In the genomic region with DNA sequence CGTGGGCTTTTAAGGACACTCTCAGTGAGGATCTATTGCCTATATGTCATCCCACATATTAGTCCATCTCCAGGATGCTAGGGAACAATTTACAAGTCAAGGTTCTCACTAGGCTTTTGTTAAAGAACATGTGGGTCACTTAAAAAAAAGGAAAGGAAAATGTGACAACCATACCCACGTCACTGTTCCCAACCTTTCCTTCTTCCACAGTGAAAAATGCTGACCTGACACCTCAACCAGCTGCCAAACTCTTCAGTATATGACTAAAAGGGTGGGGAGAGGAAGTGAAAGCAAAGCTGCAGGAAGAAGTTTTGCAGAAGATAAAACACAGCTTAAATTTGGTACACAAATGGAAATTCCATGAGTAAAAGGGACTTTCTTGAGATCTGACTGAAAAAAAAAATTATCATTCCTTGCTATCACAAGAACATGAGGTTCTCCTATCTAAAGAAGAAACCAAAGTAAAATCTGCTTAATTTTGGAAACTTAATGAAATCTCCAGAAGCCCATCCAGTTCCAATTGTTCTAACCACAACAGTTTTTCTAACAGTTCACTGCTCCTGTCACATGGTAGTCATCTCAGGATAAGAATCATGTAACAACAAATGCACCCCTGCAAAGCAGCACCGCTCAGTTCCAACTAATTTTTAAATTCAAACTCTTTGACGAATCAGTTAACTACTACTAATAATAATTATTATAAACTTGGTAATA, we compare ENCODE assay signal across 9 cellular contexts.
DNase-seq lines count a peak whose midpoint lies in the region; ATAC-seq, FAIRE-seq and TF ChIP-seq lines count a peak whose summit lies in the region.
"Had no signal": no experiment of that assay in that cellular context is flagged by ENCODE, and none has a peak within 500 bp of the region (broad histone marks: within the 10 kb centered on the region; RNA-seq: fewer than 3 reads in every experiment).

No MANE protein-coding gene starts in this region.

- CTCF ChIA-PET in K562 (lab: Yijun Ruan, JAX; ENCODE audit: low intra/inter-chr PET ratio), result interaction anchor here (3.6 kb wide), 2 partner anchors 309 to 356 kb away, joined by 22 to 36 read pairs; no protein-coding TSS in a partner anchor

- TF ChIP-seq EP300 in K562 (IDR thresholded peaks at IDR 0.05; ENCODE audit: low read length), result no peak

- no peak overlapping the region for H3K9ac ChIP-seq in K562 (ENCODE audit: insufficient read depth in 1 of 2, low read depth in 2 of 2, low read length in 2 of 2)

- BruUV-seq in K562 (replicated peaks; lab: Mats Ljungman, UMichigan), result no TSS peak

- H3K36me3 ChIP-seq in K562 (ENCODE audit: control insufficient read depth, insufficient read depth, low read length) (no peaks in the 10 kb centered on the region), right lobe of liver (no peaks in the 10 kb centered on the region), upper lobe of right lung (no peaks in the 10 kb centered on the region)

- H3K79me2 ChIP-seq in K562 (ENCODE audit: control insufficient read depth, insufficient read depth, low read length), result no peaks in the 10 kb centered on the region

- in situ Hi-C loops in K562 (cut with MboI), result no loop called here

- H2AFZ ChIP-seq in K562 (ENCODE audit: low read depth, low read length), result no peak overlapping the region

- H3K9me1 ChIP-seq in K562 (ENCODE audit: control insufficient read depth, insufficient read depth, low read length), result no peaks in the 10 kb centered on the region

- H3K4me3 ChIP-seq in K562 (no peak overlapping the region), right lobe of liver (no peak overlapping the region), upper lobe of right lung (no peak overlapping the region)

- H3K27ac ChIP-seq in K562 (ENCODE audit: extremely low read depth, low read depth, low read length) (no peak overlapping the region), right lobe of liver (peak overlapping the region; percentile 35 to 67 (median 49)), upper lobe of right lung (peak overlapping the region; percentile 63)

- TF ChIP-seq CTCF in K562 (IDR thresholded peaks at IDR 0.05 in 2 of 3, conservative IDR thresholded peaks at IDR 0.05 in 1 of 3; ENCODE audit: insufficient read depth in 2 of 3, low read depth in 1 of 3, low read length in 3 of 3) (no peak), right lobe of liver (IDR thresholded peaks at IDR 0.05) (no peak), upper lobe of right lung (IDR thresholded peaks at IDR 0.05) (no peak)

- FAIRE-seq in K562 (lab: Jason Lieb, UNC), result peak; percentile 26

- H3K4me1 ChIP-seq in K562 (replicated peaks in 1 of 2; ENCODE audit: control insufficient read depth in 2 of 2, insufficient read depth in 2 of 2, low read length in 2 of 2) (peaks cover 0 to 25% of the 10 kb centered on the region in 2 experiments; a peak in 3 of 5 replicates), right lobe of liver (peaks cover 0 to 6% (median 0%) of the 10 kb centered on the region in 4 donors), upper lobe of right lung (peaks cover 26% of the 10 kb centered on the region)

- WGBS in K562 (ENCODE audit: insufficient coverage, low coverage, missing lambda C conversion rate), result 31% methylated on average over 4 of the region's 4 CpGs
- WGBS in right lobe of liver (ENCODE audit: insufficient coverage, low coverage, low lambda C conversion rate, missing lambda C conversion rate), result 25% methylated on average over 4 of the region's 4 CpGs

- POLR2A ChIA-PET in K562 (lab: Yijun Ruan, JAX), result interaction anchor here (0.5 to 0.8 kb wide), 2 partner anchors 204 to 311 kb away, joined by 3 read pairs; no protein-coding TSS in a partner anchor

- TF ChIP-seq POLR2A in K562 (conservative IDR thresholded peaks at IDR 0.05), result no peak
- TF ChIP-seq POLR2A in right lobe of liver (IDR thresholded peaks at IDR 0.05), result no peak

- TF ChIP-seq RAD21 in K562 (CRISPR knock-in tag; conservative IDR thresholded peaks at IDR 0.05 in 1 of 2, IDR thresholded peaks at IDR 0.05 in 1 of 2), result no peak

- H3K4me2 ChIP-seq in K562 (ENCODE audit: insufficient read depth, low read length), result no peak overlapping the region; the same call in 1 of the 2 replicates

- intact Hi-C loops in K562 (cut with micrococcal nuclease), result loop anchor here (2.0 to 10.0 kb wide), 3 partner anchors 69 to 355 kb away; no protein-coding TSS in a partner anchor
- intact Hi-C loops in right lobe of liver (cut with DNase I), result no loop called here
- intact Hi-C loops in upper lobe of right lung (cut with DNase I), result no loop called here

- DNase-seq in Kasumi-1 (lab: John Stamatoyannopoulos, UW), result peak; percentile 60 to 78
- peak in 1 of 4 experiments; percentile 20 for DNase-seq in K562 (ENCODE audit: extremely low read depth in 1 of 4, low spot score in 3 of 4)
- peak in 1 of 3 donors; percentile 25 for DNase-seq in right lobe of liver
- no peak for DNase-seq in upper lobe of right lung
- DNase-seq in DMS79 (lab: John Stamatoyannopoulos, UW), result no peak

- ATAC-seq in GM18907 (IDR thresholded peaks at IDR 0.05; ENCODE audit: unreplicated experiment), result peak; percentile 61
- no peak for ATAC-seq in K562
- ATAC-seq in right lobe of liver, result peak; percentile 77 to 88 (median 82)
- peak; percentile 80 for ATAC-seq in upper lobe of right lung
- no peak for ATAC-seq in GM18517 (IDR thresholded peaks at IDR 0.05; ENCODE audit: unreplicated experiment)
- ATAC-seq in HG02763 (IDR thresholded peaks at IDR 0.05; ENCODE audit: unreplicated experiment), result no peak
- ATAC-seq: Panc1 had no signal

- H3K9me3 ChIP-seq in K562 (replicated peaks; ENCODE audit: control insufficient read depth, insufficient read depth, low read depth, low read length) (no peaks in the 10 kb centered on the region), right lobe of liver (no peaks in the 10 kb centered on the region), upper lobe of right lung (no peaks in the 10 kb centered on the region)

- H3K27me3 ChIP-seq in K562 (ENCODE audit: control insufficient read depth in 2 of 2, insufficient read depth in 2 of 2, low read length in 2 of 2) (no peaks in the 10 kb centered on the region), right lobe of liver (no peaks in the 10 kb centered on the region), upper lobe of right lung (no peaks in the 10 kb centered on the region)

- H4K20me1 ChIP-seq in K562 (replicated peaks; ENCODE audit: control insufficient read depth, insufficient read depth, low read length), result no peaks in the 10 kb centered on the region

TF ChIP-seq in K562, 482 proteins besides CTCF, POLR2A, EP300 and RAD21:
- TF ChIP-seq SNRNP70 (optimal IDR thresholded peaks at IDR 0.05; ENCODE audit: low read depth, low read length) (no peak), ZEB2 (IDR thresholded peaks at IDR 0.05) (no peak), NR2C2 (CRISPR knock-in tag; IDR thresholded peaks at IDR 0.05) (no peak), NR2C2 (tag; IDR thresholded peaks at IDR 0.05) (0 out of 2 replicates have a peak, but pooled peaks have one; percentile 26), SRSF1 (IDR thresholded peaks at IDR 0.05; ENCODE audit: low read depth, low read length) (no peak), GABPA (tag; conservative IDR thresholded peaks at IDR 0.05; ENCODE audit: low read depth) (peak; percentile 62), ZNF316 (IDR thresholded peaks at IDR 0.05) (peak; percentile 92), MAFG (tag; conservative IDR thresholded peaks at IDR 0.05) (peak; percentile 82), DMBX1 (CRISPR knock-in tag; IDR thresholded peaks at IDR 0.05; ENCODE audit: borderline replicate concordance) (no peak), NR2C1 (IDR thresholded peaks at IDR 0.05) (no peak), NR2C1 (tag; IDR thresholded peaks at IDR 0.05) (0 out of 2 replicates have a peak, but pooled peaks have one; percentile 25), SAFB2 (IDR thresholded peaks at IDR 0.05; ENCODE audit: borderline replicate concordance, low read depth, low read length, severe bottlenecking) (no peak), JUND (IDR thresholded peaks at IDR 0.05; ENCODE audit: borderline replicate concordance, low read depth, low read length) (no peak), JUND (tag; IDR thresholded peaks at IDR 0.05; ENCODE audit: borderline replicate concordance, low read depth, low read length) (peak; percentile 21; the same call in 1 of the 3 replicates), ZNF146 (CRISPR knock-in tag; IDR thresholded peaks at IDR 0.05; ENCODE audit: unreplicated experiment) (no peak), NR2F6 (CRISPR knock-in tag; IDR thresholded peaks at IDR 0.05) (no peak), ARID1B (IDR thresholded peaks at IDR 0.05) (0 out of 2 replicates have a peak, but pooled peaks have one; percentile 8), SPI1 (IDR thresholded peaks at IDR 0.05; ENCODE audit: borderline replicate concordance, low read depth, low read length) (peak; percentile 82), FOXM1 (IDR thresholded peaks at IDR 0.05; ENCODE audit: low read depth) (peak; percentile 47; the same call in 1 of the 2 replicates), FOXM1 (CRISPR knock-in tag; IDR thresholded peaks at IDR 0.05; ENCODE audit: low read depth) (no peak), MYBL2 (IDR thresholded peaks at IDR 0.05; ENCODE audit: low read depth) (peak; percentile 34; the same call in 1 of the 2 replicates), MYBL2 (CRISPR knock-in tag; IDR thresholded peaks at IDR 0.05; ENCODE audit: borderline replicate concordance) (no peak), MAFF (IDR thresholded peaks at IDR 0.05; ENCODE audit: low read length) (peak; percentile 78; the same call in 1 of the 2 replicates), C11orf30 (IDR thresholded peaks at IDR 0.05; ENCODE audit: low read depth) (peak; percentile 89), MCM5 (IDR thresholded peaks at IDR 0.05; ENCODE audit: low read depth) (no peak), FOXK1 (CRISPR knock-in tag; IDR thresholded peaks at IDR 0.05; ENCODE audit: borderline replicate concordance) (no peak), FOSL1 (tag; conservative IDR thresholded peaks at IDR 0.05) (peak; percentile 44; the same call in 1 of the 2 replicates), MAFK (IDR thresholded peaks at IDR 0.05; ENCODE audit: low read length) (peak; percentile 75), ETV1 (tag; conservative IDR thresholded peaks at IDR 0.05; ENCODE audit: low read depth) (peak; percentile 22; the same call in 1 of the 2 replicates), SMARCE1 (IDR thresholded peaks at IDR 0.05) (peak; percentile 22; the same call in 1 of the 2 replicates)

Comparison
In these comparisons a context has a peak if more than half of its experiments do, and no peak if none do; other contexts are left out.
1. ATAC-seq: peak in GM18907 (single experiment), right lobe of liver (4 of 4) and upper lobe of right lung (single experiment); none in K562 (single experiment), GM18517 (single experiment) and HG02763 (single experiment).
2. DNase-seq: peak in Kasumi-1 (2 of 2); none in upper lobe of right lung (single experiment) and DMS79 (single experiment).